In genomic region chr16:74776926-74777325, GRCh38 we compare ENCODE assay signal across 12 cellular contexts. TPM values are rescaled to one million over a fixed set of nuclear protein-coding genes. Genes with fewer than 3 reads are reported as not detected.
"Had no signal": no experiment of that assay in that cellular context is flagged by ENCODE, and none has a peak within 500 bp of the region (broad histone marks: within the 10 kb centered on the region; RNA-seq: fewer than 3 reads in every experiment).

No MANE protein-coding gene starts in this region.

- H3K4me2 ChIP-seq: GM23338 had no signal

- H3K27ac Mint-ChIP-seq: GM23338, H9, HFFc6 had no signal

- H3K9me3 Mint-ChIP-seq: GM23338, H9, HFFc6 had no signal

- H3K36me3 ChIP-seq: HAP-1 had no signal

- H3K9ac ChIP-seq: GM23248 had no signal

- H3K27ac ChIP-seq: GM23248 had no signal

- DNase-seq: GM23248, GOT3, H7, H9, HCEC 1CT, HFFc6 had no signal

- H3K9me3 ChIP-seq: HAP-1 had no signal

- H2AFZ ChIP-seq: GM23248, GM23338 had no signal

- H3K4me3 Mint-ChIP-seq: GM23338, HFFc6 had no signal

- FAIRE-seq: H1, H54 had no signal

- H3K4me3 ChIP-seq: GM23248, GM23338, HAP-1 had no signal

- ATAC-seq: GM23338, HCT116 had no signal

RNA-seq across cellular contexts. Expression of gene FA2H, which starts 2.3 kb away (rescaled TPM):
- total RNA-seq: GM23248, H4, HFFc6 had no signal
- polyA plus RNA-seq: GM23248 had no signal
